ENCODE assay signal across 8 cellular contexts in the genomic region with DNA sequence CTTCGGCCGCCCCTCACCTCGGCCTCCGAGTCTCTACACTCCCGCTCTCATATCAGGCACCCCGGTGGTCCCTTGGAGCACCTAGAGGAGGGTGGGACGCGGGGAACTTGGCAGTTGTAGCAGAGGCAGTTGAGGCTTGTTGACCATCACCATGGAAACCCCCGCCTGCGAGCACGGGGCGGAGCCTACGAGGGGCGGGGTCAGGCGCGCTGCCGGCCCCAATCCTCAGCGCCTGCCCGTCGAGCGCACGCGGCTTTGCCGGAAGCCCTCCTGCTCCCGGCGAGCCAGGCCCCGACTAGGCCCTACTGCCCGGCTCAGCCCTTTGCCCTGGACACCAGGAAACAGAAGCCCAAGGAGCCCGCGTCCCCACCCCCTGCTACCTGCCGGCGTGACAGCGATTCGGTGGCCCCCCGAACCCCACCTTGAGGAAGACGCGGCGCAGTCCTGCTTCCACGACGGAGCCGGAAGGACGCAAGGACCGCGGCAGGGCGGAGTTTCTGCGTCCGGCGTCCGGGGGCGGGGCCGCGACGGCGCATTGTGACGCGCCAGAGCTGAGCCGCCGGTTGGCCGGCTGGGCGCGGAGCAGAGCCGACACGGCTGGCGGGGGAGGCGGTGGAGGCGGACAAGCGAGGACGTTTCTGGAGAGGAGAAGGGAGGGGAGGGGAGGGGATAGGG. TPM values are rescaled to one million over a fixed set of nuclear protein-coding genes. Genes with fewer than 3 reads are reported as not detected.
A peak's percentile ranks its signal among the peaks of the same experiment; 100 is the strongest.
DNase-seq lines count a peak whose midpoint lies in the region; ATAC-seq and TF ChIP-seq lines count a peak whose summit lies in the region.

A gene with protein sequence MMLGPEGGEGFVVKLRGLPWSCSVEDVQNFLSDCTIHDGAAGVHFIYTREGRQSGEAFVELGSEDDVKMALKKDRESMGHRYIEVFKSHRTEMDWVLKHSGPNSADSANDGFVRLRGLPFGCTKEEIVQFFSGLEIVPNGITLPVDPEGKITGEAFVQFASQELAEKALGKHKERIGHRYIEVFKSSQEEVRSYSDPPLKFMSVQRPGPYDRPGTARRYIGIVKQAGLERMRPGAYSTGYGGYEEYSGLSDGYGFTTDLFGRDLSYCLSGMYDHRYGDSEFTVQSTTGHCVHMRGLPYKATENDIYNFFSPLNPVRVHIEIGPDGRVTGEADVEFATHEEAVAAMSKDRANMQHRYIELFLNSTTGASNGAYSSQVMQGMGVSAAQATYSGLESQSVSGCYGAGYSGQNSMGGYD (minus strand): TSS at position 477 of the 675 bp plus-strand sequence. CDS start 21,302 bp downstream, outside the sequence.

- H3K27me3 ChIP-seq in left ventricle myocardium inferior (ENCODE audit: low read depth), result no peaks in the 10 kb centered on the region
- H3K27me3 ChIP-seq in prostate gland (replicated peaks; ENCODE audit: insufficient read depth), result no peaks in the 10 kb centered on the region

- TF ChIP-seq CTCF in left ventricle myocardium inferior (IDR thresholded peaks at IDR 0.05; ENCODE audit: borderline replicate concordance), result no peak
- TF ChIP-seq CTCF in prostate gland (IDR thresholded peaks at IDR 0.05), result no peak

- WGBS in prostate gland, result under 1% methylated on average over 63 of the region's 68 CpGs

- H3K36me3 ChIP-seq in left ventricle myocardium inferior (no peaks in the 10 kb centered on the region), prostate gland (no peaks in the 10 kb centered on the region)

- H3K27me3 Mint-ChIP-seq in T-helper 17 cell, result no peaks in the 10 kb centered on the region

- H3K36me3 Mint-ChIP-seq in T-helper 17 cell (ENCODE audit: low read depth), result peaks cover 2% of the 10 kb centered on the region

- H3K4me3 Mint-ChIP-seq in T-helper 17 cell, result peak within 1 kb of the TSS; percentile 97

- peak; percentile 88 for DNase-seq in NCI-H146 treated with DMSO at 0.1 percent for 48 hours (lab: John Stamatoyannopoulos, UW; ENCODE audit: unreplicated experiment)
- DNase-seq in T-helper 17 cell, result peak; percentile 92 to 94 (median 93)
- DNase-seq in amygdala (lab: John Stamatoyannopoulos, UW), result peak; percentile 23 to 96 (median 90)
- peak; percentile 95 for DNase-seq in left ventricle myocardium inferior
- peak; percentile 90 for DNase-seq in prostate gland (ENCODE audit: low spot score)
- DNase-seq in ureter (ENCODE audit: low spot score), result peak; percentile 96

- H3K9me3 ChIP-seq in T-helper 17 cell (ENCODE audit: control insufficient read depth, low read length, poor library complexity, severe bottlenecking), result no peaks in the 10 kb centered on the region
- H3K9me3 ChIP-seq in left ventricle myocardium inferior (replicated peaks), result no peaks in the 10 kb centered on the region
- H3K9me3 ChIP-seq in prostate gland, result no peaks in the 10 kb centered on the region

- intact Hi-C loops in left ventricle myocardium inferior (cut with micrococcal nuclease), result no loop called here
- intact Hi-C loops in prostate gland (cut with DNase I), result no loop called here

- H3K27ac ChIP-seq in left ventricle myocardium inferior (replicated peaks) (peak within 1 kb of the TSS; percentile 98), prostate gland (peak within 1 kb of the TSS; percentile 97 to 99)

- H3K4me1 ChIP-seq in left ventricle myocardium inferior (peaks cover 59% of the 10 kb centered on the region), prostate gland (replicated peaks) (peaks cover 6% of the 10 kb centered on the region)

- H3K4me3 ChIP-seq in left ventricle myocardium inferior (peak within 1 kb of the TSS; percentile 85), prostate gland (peak within 1 kb of the TSS; percentile 61 to 69)

- peak; percentile 74 for ATAC-seq in GM18498 (IDR thresholded peaks at IDR 0.05; ENCODE audit: unreplicated experiment)
- peak; percentile 69 for ATAC-seq in HG02884 (IDR thresholded peaks at IDR 0.05; ENCODE audit: unreplicated experiment)
- ATAC-seq in T-helper 17 cell, result peak; percentile 78

- H3K27ac Mint-ChIP-seq in T-helper 17 cell, result peak within 1 kb of the TSS; percentile 100

- TF ChIP-seq POLR2A in prostate gland (IDR thresholded peaks at IDR 0.05), result peak; percentile 95

- peaks cover 29% of the 10 kb centered on the region for H3K4me1 Mint-ChIP-seq in T-helper 17 cell

RNA-seq across cellular contexts. Expression of the gene that starts here (rescaled TPM):
- total RNA-seq in T-helper 17 cell, result 100 to 1,000 TPM; 131 to 144 TPM
- total RNA-seq in left ventricle myocardium inferior, result 70.5 TPM
- total RNA-seq in prostate gland, result 100 to 1,000 TPM; 175 to 199 TPM
- 307 TPM for total RNA-seq in ureter

Comparison
In these comparisons a context has a peak if more than half of its experiments do, and no peak if none do; other contexts are left out.
1. Peak in every context shown above with its lines: DNase-seq, ATAC-seq, H3K4me3 ChIP-seq and H3K27ac ChIP-seq.